ENCODE assay signal across 29 cellular contexts in the genomic region with DNA sequence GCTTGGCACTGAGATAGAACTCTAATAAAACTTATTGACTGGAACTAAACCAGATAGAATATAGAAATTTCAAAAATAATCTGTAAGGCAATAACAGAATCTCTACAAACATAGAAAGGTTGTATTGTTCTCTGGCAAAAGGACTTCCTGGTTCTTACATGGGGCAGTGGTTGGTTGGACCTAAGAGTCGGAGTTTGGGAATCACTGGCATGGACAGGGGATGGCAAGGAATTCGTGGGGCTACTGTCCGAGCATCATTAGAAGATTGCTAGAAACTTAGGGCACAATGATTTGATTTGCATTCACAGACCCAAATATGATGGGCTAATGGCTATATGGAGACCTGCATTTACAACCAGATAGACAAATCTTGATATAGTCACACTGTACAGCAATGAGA.
"Had no signal": no experiment of that assay in that cellular context is flagged by ENCODE, and none has a peak within 500 bp of the region (broad histone marks: within the 10 kb centered on the region; RNA-seq: fewer than 3 reads in every experiment).

No MANE protein-coding gene starts in this region.

- ATAC-seq: stimulated activated effector memory CD8-positive, alpha-beta T cell treated with anti-CD3 and anti-CD28 coated beads, Interleukin-12 subunit alpha, Interleukin-12 subunit beta, amount 100 ng/mL, for 72 hours; stimulated activated memory B cell treated with anti-CD40 and anti-IgM and Interleukin-4, amounts not matched to agents 10 μg/mL and 1 μg/mL and 100 μg/mL, for 72 hours; stimulated activated naive B cell treated with anti-CD40 and anti-IgM and Interleukin-4, amounts not matched to agents 10 μg/mL and 1 μg/mL and 100 μg/mL, for 72 hours; stimulated activated naive CD8-positive, alpha-beta T cell treated with anti-CD3 and anti-CD28 coated beads, Interleukin-15, amount 100 ng/mL, for 72 hours; stimulated activated naive CD8-positive, alpha-beta T cell treated with anti-CD3 and anti-CD28 coated beads, Interleukin-15, Interleukin-2, amounts not matched to agents 100 U/mL and 50 U/mL, for 24 hours; upper lobe of right lung had no signal

- FAIRE-seq: urothelium cell line had no signal

- H3K27ac ChIP-seq: stomach, suprapubic skin, testis, thoracic aorta, thyroid gland, tibial artery, tibial nerve, transverse colon, upper lobe of left lung, upper lobe of right lung, uterus, vagina had no signal

- H3K27ac Mint-ChIP-seq: stimulated activated effector memory CD8-positive, alpha-beta T cell treated with anti-CD3 and anti-CD28 coated beads, Interleukin-12 subunit alpha, Interleukin-12 subunit beta, amount 100 ng/mL, for 72 hours; stimulated activated memory B cell treated with anti-CD40 and anti-IgM and Interleukin-4, amounts not matched to agents 10 μg/mL and 1 μg/mL and 100 μg/mL, for 72 hours; stimulated activated naive B cell treated with anti-CD40 and anti-IgM and Interleukin-4, amounts not matched to agents 10 μg/mL and 1 μg/mL and 100 μg/mL, for 72 hours; stimulated activated naive CD8-positive, alpha-beta T cell treated with anti-CD3 and anti-CD28 coated beads, Interleukin-15, amount 100 ng/mL, for 72 hours; stimulated activated naive CD8-positive, alpha-beta T cell treated with anti-CD3 and anti-CD28 coated beads, Interleukin-15, Interleukin-2, amounts not matched to agents 100 ng/mL and 50 ng/mL, for 24 hours; type B pancreatic cell had no signal

- H3K4me1 ChIP-seq: stomach, suprapubic skin, testis, thyroid gland, tibial artery, tibial nerve, transverse colon, upper lobe of left lung, upper lobe of right lung, uterus, vagina had no signal

- H3K36me3 ChIP-seq: stomach, suprapubic skin, thoracic aorta, thyroid gland, tibial artery, tibial nerve, transverse colon, upper lobe of left lung, upper lobe of right lung, uterus, vagina had no signal

- H3K4me3 Mint-ChIP-seq: stimulated activated effector memory CD8-positive, alpha-beta T cell treated with anti-CD3 and anti-CD28 coated beads, Interleukin-12 subunit alpha, Interleukin-12 subunit beta, amount 100 ng/mL, for 72 hours; stimulated activated memory B cell treated with anti-CD40 and anti-IgM and Interleukin-4, amounts not matched to agents 10 μg/mL and 1 μg/mL and 100 μg/mL, for 72 hours; stimulated activated naive B cell treated with anti-CD40 and anti-IgM and Interleukin-4, amounts not matched to agents 10 μg/mL and 1 μg/mL and 100 μg/mL, for 72 hours; stimulated activated naive CD8-positive, alpha-beta T cell treated with anti-CD3 and anti-CD28 coated beads, Interleukin-15, amount 100 ng/mL, for 72 hours; stimulated activated naive CD8-positive, alpha-beta T cell treated with anti-CD3 and anti-CD28 coated beads, Interleukin-15, Interleukin-2, amounts not matched to agents 100 ng/mL and 50 ng/mL, for 24 hours; type B pancreatic cell had no signal

- H3K4me3 ChIP-seq: stomach, suprapubic skin, testis, thoracic aorta, thyroid gland, tibial artery, tibial nerve, transverse colon, upper lobe of left lung, upper lobe of right lung, uterus, vagina had no signal

- H3K9me3 Mint-ChIP-seq: stimulated activated effector memory CD8-positive, alpha-beta T cell treated with anti-CD3 and anti-CD28 coated beads, Interleukin-12 subunit alpha, Interleukin-12 subunit beta, amount 100 ng/mL, for 72 hours; stimulated activated memory B cell treated with anti-CD40 and anti-IgM and Interleukin-4, amounts not matched to agents 10 μg/mL and 1 μg/mL and 100 μg/mL, for 72 hours; stimulated activated naive CD8-positive, alpha-beta T cell treated with anti-CD3 and anti-CD28 coated beads, Interleukin-15, amount 100 ng/mL, for 72 hours; stimulated activated naive CD8-positive, alpha-beta T cell treated with anti-CD3 and anti-CD28 coated beads, Interleukin-15, Interleukin-2, amounts not matched to agents 100 ng/mL and 50 ng/mL, for 24 hours; type B pancreatic cell had no signal

- DNase-seq: stimulated activated CD4-positive, alpha-beta T cell treated with anti-CD3 and anti-CD28 coated beads, Interleukin-2, amount 100 ng/mL, for 48 hours; stimulated activated CD4-positive, alpha-beta T cell treated with anti-CD3 and anti-CD28 coated beads, Interleukin-4, amount 100 ng/mL, for 1 hour; stimulated activated CD4-positive, alpha-beta T cell treated with anti-CD3 and anti-CD28 coated beads, Interleukin-4, amount 100 ng/mL, for 24 hours; stimulated activated CD4-positive, alpha-beta T cell treated with anti-CD3 and anti-CD28 coated beads, Interleukin-4, amount 100 ng/mL, for 4 hours; stimulated activated CD8-positive, alpha-beta memory T cell treated with anti-CD3 and anti-CD28 coated beads, Interleukin-4, amount 100 ng/mL, for 48 hours; stimulated activated naive B cell treated with anti-CD40 and anti-IgM and Interleukin-4, amounts not matched to agents 10 μg/mL and 1 μg/mL and 100 μg/mL, for 72 hours; stimulated activated naive CD4-positive, alpha-beta T cell; stimulated activated naive CD4-positive, alpha-beta T cell treated with Interleukin-2 at 50 U/mL for 16 hours; stimulated activated naive CD8-positive, alpha-beta T cell treated with anti-CD3 and anti-CD28 coated beads, Interleukin-15, amount 100 ng/mL, for 72 hours; stimulated activated naive CD8-positive, alpha-beta T cell treated with anti-CD3 and anti-CD28 coated beads, Interleukin-15, Interleukin-2, amounts not matched to agents 100 U/mL and 50 U/mL, for 24 hours; stomach; substantia nigra; testis; thyroid gland; tibial artery; transverse colon; trophoblast cell; upper lobe of right lung; uterus had no signal

- H3K36me3 Mint-ChIP-seq: stimulated activated effector memory CD8-positive, alpha-beta T cell treated with anti-CD3 and anti-CD28 coated beads, Interleukin-12 subunit alpha, Interleukin-12 subunit beta, amount 100 ng/mL, for 72 hours; stimulated activated memory B cell treated with anti-CD40 and anti-IgM and Interleukin-4, amounts not matched to agents 10 μg/mL and 1 μg/mL and 100 μg/mL, for 72 hours; stimulated activated naive B cell treated with anti-CD40 and anti-IgM and Interleukin-4, amounts not matched to agents 10 μg/mL and 1 μg/mL and 100 μg/mL, for 72 hours; type B pancreatic cell had no signal

- H3K9me3 ChIP-seq: stomach, suprapubic skin, testis, thoracic aorta, thyroid gland, tibial artery, tibial nerve, transverse colon, upper lobe of left lung, upper lobe of right lung, uterus, vagina had no signal

- H3K27me3 ChIP-seq: stomach, suprapubic skin, testis, thyroid gland, tibial artery, tibial nerve, transverse colon, upper lobe of left lung, upper lobe of right lung, uterus, vagina had no signal

- H3K4me1 Mint-ChIP-seq: stimulated activated memory B cell treated with anti-CD40 and anti-IgM and Interleukin-4, amounts not matched to agents 10 μg/mL and 1 μg/mL and 100 μg/mL, for 72 hours; stimulated activated naive B cell treated with anti-CD40 and anti-IgM and Interleukin-4, amounts not matched to agents 10 μg/mL and 1 μg/mL and 100 μg/mL, for 72 hours had no signal
